Comparison of ENCODE assay signal across 27 cellular contexts in the genomic region with DNA sequence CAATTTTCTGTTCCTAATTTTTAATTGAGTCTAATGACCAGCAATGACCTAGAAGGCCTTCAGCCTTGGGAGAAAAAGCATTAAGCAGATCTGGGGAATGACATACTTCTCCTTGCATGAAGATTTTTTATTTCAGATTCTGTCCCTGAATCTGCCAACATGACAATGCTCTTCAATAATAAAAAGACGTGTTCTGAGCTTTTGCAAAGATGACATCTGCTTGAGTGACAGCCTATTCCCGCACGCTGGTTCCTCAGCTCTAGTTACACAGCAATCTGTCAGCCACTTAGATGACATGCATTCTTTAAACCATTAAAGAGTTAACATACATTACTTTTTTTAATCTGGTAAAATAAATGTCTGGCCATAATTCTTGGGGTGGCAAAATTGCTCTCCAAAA.
"Had no signal": no experiment of that assay in that cellular context is flagged by ENCODE, and none has a peak within 500 bp of the region (broad histone marks: within the 10 kb centered on the region; RNA-seq: fewer than 3 reads in every experiment).

No MANE protein-coding gene starts in this region.

- H3K4me3 ChIP-seq: adrenal gland, body of pancreas, esophagus muscularis mucosa, gastrocnemius medialis had no signal

- H3K4me1 ChIP-seq: adrenal gland, body of pancreas, esophagus muscularis mucosa, foreskin keratinocyte, gastrocnemius medialis had no signal

- H3K36me3 ChIP-seq: adrenal gland, esophagus muscularis mucosa, gastrocnemius medialis had no signal

- H3K27me3 ChIP-seq: adrenal gland, body of pancreas, esophagus muscularis mucosa, foreskin keratinocyte, gastrocnemius medialis had no signal

- H3K9me3 ChIP-seq: adrenal gland, body of pancreas, esophagus muscularis mucosa, gastrocnemius medialis had no signal

- ATAC-seq: activated CD4-positive, alpha-beta T cell treated with anti-CD3 and anti-CD28 coated beads for 36 hours; activated CD8-positive, alpha-beta memory T cell treated with anti-CD3 and anti-CD28 coated beads, Interleukin-2, amount 10 ng/mL, durations not matched to agents 7 days and 5 days; activated CD8-positive, alpha-beta T cell treated with anti-CD3 and anti-CD28 coated beads, Interleukin-2, amount 10 ng/mL, durations not matched to agents 7 days and 5 days; activated naive CD8-positive, alpha-beta T cell treated with anti-CD3 and anti-CD28 coated beads, Interleukin-2, amount 50 U/mL, for 24 hours; body of pancreas; effector memory CD8-positive, alpha-beta T cell; foreskin keratinocyte; gastrocnemius medialis had no signal

- H3K27ac ChIP-seq: adrenal gland, body of pancreas, esophagus muscularis mucosa, foreskin keratinocyte, gastrocnemius medialis had no signal

- DNase-seq: activated CD4-positive, alpha-beta memory T cell treated with anti-CD3 and anti-CD28 coated beads for 36 hours; activated CD4-positive, alpha-beta T cell treated with anti-CD3 and anti-CD28 coated beads for 36 hours; activated CD4-positive, alpha-beta T cell treated with anti-CD3 and anti-CD28 coated beads, Interleukin-2, amount 10 ng/mL, durations not matched to agents 24 days and 14 days; activated CD4-positive, CD25-positive, alpha-beta regulatory T cell; activated CD4-positive, CD25-positive, alpha-beta regulatory T cell treated with anti-CD3 and anti-CD28 coated beads, Interleukin-2, amount 50 U/mL, for 72 hours; activated CD8-positive, alpha-beta memory T cell treated with anti-CD3 and anti-CD28 coated beads, Interleukin-2, amount 10 ng/mL, durations not matched to agents 7 days and 5 days; activated CD8-positive, alpha-beta memory T cell treated with anti-CD3 and anti-CD28 coated beads, Interleukin-2, amount 50 U/mL, for 4 hours; activated CD8-positive, alpha-beta T cell treated with anti-CD3 and anti-CD28 coated beads, Interleukin-2, amount 10 ng/mL, durations not matched to agents 7 days and 5 days; activated effector memory CD4-positive, alpha-beta T cell treated with anti-CD3 and anti-CD28 coated beads, Interleukin-2, amount 50 U/mL, for 16 hours; activated naive CD4-positive, alpha-beta T cell treated with anti-CD3 and anti-CD28 coated beads for 36 hours; activated naive CD8-positive, alpha-beta T cell treated with anti-CD3 and anti-CD28 coated beads for 36 hours; activated naive CD8-positive, alpha-beta T cell treated with anti-CD3 and anti-CD28 coated beads, Interleukin-2, amount 50 U/mL, for 24 hours; activated T-cell treated with anti-CD3 and anti-CD28 coated beads, Interleukin-2, amount 50 U/mL, for 1 hour; activated T-cell treated with anti-CD3 and anti-CD28 coated beads, Interleukin-2, amount 50 U/mL, for 48 hours; adrenal gland; amygdala; aorta; body of pancreas; cortex of kidney; dermis blood vessel endothelial cell; effector CD4-positive, alpha-beta T cell; effector memory CD8-positive, alpha-beta T cell; erythroblast; foreskin keratinocyte; gastrocnemius medialis; T-helper 2 cell had no signal
